ENCODE assay signal across 14 cellular contexts in the genomic region with DNA sequence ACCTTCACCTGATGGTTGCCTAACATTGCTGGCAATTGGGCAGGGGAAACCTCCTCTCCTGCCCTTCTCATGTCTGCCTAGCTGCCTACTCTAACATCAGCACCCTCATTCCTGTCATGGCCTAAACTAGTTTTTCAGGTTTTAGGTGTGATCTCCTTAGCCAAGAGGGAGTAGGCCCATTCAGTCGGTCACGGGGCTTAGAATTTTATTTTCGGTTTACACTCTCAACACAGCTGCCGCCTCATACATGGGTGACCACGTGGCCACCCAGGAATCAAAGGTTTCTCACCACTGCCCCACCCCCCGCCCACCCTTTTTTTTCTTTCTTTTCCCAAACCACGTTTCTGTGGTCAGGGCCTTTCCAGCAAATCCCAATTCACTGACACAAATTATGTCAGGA.
DNase-seq lines count a peak whose midpoint lies in the region; ATAC-seq and TF ChIP-seq lines count a peak whose summit lies in the region.
"Had no signal": no experiment of that assay in that cellular context is flagged by ENCODE, and none has a peak within 500 bp of the region (broad histone marks: within the 10 kb centered on the region; RNA-seq: fewer than 3 reads in every experiment).

No MANE protein-coding gene starts in this region.

- H3K4me1 Mint-ChIP-seq in activated T-cell treated with anti-CD3 and anti-CD28 coated beads, Interleukin-2, amount 50 U/mL, for 24 hours (ENCODE audit: low read depth) = peaks cover 4% of the 10 kb centered on the region
- H3K4me1 Mint-ChIP-seq in endothelial cell (ENCODE audit: unreplicated experiment) (no peaks in the 10 kb centered on the region), T-helper 17 cell (no peaks in the 10 kb centered on the region)

- H3K27ac ChIP-seq in C4-2B (peak overlapping the region; percentile 52), colonic mucosa (peak overlapping the region; percentile 68), mucosa of rectum (ENCODE audit: low read depth in 2 of 2, low read length in 2 of 2) (peak overlapping the region; percentile 90 to 94)
- H3K27ac ChIP-seq: brain microvascular endothelial cell had no signal

- H3K27me3 ChIP-seq in colonic mucosa = no peaks in the 10 kb centered on the region
- H3K27me3 ChIP-seq in mucosa of rectum (ENCODE audit: control insufficient read depth in 2 of 2, insufficient read depth in 2 of 2, low read length in 2 of 2) = no peaks in the 10 kb centered on the region
- H3K27me3 ChIP-seq: brain microvascular endothelial cell had no signal

- no peak overlapping the region for H3K4me3 ChIP-seq in colonic mucosa
- H3K4me3 ChIP-seq in mucosa of rectum (ENCODE audit: low read length in 2 of 2) = peak overlapping the region in 1 of 2 donors; percentile 31

- H3K9me3 Mint-ChIP-seq in activated T-cell treated with anti-CD3 and anti-CD28 coated beads, Interleukin-2, amount 50 U/mL, for 24 hours = peaks cover 4% of the 10 kb centered on the region
- H3K9me3 Mint-ChIP-seq in endothelial cell (ENCODE audit: unreplicated experiment) = peaks cover 3% of the 10 kb centered on the region

- DNase-seq in NCI-H2029 treated with DMSO at 0.1 percent for 48 hours (lab: John Stamatoyannopoulos, UW) (peak; percentile 94), colonic mucosa (peak; percentile 86), endothelial cell (ENCODE audit: low spot score) (no peak), T-helper 17 cell (no peak), NAMALWA (ENCODE audit: low spot score) (no peak)
- DNase-seq in activated T-cell treated with anti-CD3 and anti-CD28 coated beads, Interleukin-2, amount 50 U/mL, for 24 hours = no peak
- DNase-seq: brain microvascular endothelial cell; C1 segment of cervical spinal cord; foreskin fibroblast; midbrain; SHP77 treated with DMSO at 0.1 percent for 48 hours; stimulated activated naive CD4-positive, alpha-beta T cell had no signal

- H3K9ac ChIP-seq in colonic mucosa (ENCODE audit: low read depth in 2 of 2, low read length in 2 of 2) = peak overlapping the region in 1 of 2 donors; percentile 7
- peak overlapping the region in 1 of 2 donors; percentile 50 for H3K9ac ChIP-seq in mucosa of rectum (ENCODE audit: low read depth in 1 of 2, low read length in 2 of 2)

- ATAC-seq in T-helper 17 cell = no peak

- no peak overlapping the region for H3K4me3 Mint-ChIP-seq in activated T-cell treated with anti-CD3 and anti-CD28 coated beads, Interleukin-2, amount 50 U/mL, for 24 hours
- H3K4me3 Mint-ChIP-seq in endothelial cell (ENCODE audit: unreplicated experiment) = no peak overlapping the region
- H3K4me3 Mint-ChIP-seq in T-helper 17 cell = no peak overlapping the region

- no peak overlapping the region for H3K27ac Mint-ChIP-seq in activated T-cell treated with anti-CD3 and anti-CD28 coated beads, Interleukin-2, amount 50 U/mL, for 24 hours
- H3K27ac Mint-ChIP-seq in endothelial cell (ENCODE audit: unreplicated experiment) = no peak overlapping the region
- no peak overlapping the region for H3K27ac Mint-ChIP-seq in T-helper 17 cell

- no peaks in the 10 kb centered on the region for H3K27me3 Mint-ChIP-seq in activated T-cell treated with anti-CD3 and anti-CD28 coated beads, Interleukin-2, amount 50 U/mL, for 24 hours
- H3K27me3 Mint-ChIP-seq in endothelial cell (ENCODE audit: unreplicated experiment) (peaks cover under 1% of the 10 kb centered on the region), T-helper 17 cell (peaks cover 13% of the 10 kb centered on the region)

- no peaks in the 10 kb centered on the region for H3K9me3 ChIP-seq in colonic mucosa
- H3K9me3 ChIP-seq in mucosa of rectum (ENCODE audit: control insufficient read depth in 2 of 2, low read length in 2 of 2) = no peaks in the 10 kb centered on the region
- H3K9me3 ChIP-seq in T-helper 17 cell (ENCODE audit: control insufficient read depth, low read length, poor library complexity, severe bottlenecking) = peaks cover 3% of the 10 kb centered on the region

- intact Hi-C loops in colonic mucosa (cut with DNase I) = no loop called here

- H3K36me3 ChIP-seq in colonic mucosa (no peaks in the 10 kb centered on the region), mucosa of rectum (ENCODE audit: control insufficient read depth in 2 of 2, insufficient read depth in 2 of 2, low read length in 2 of 2) (no peaks in the 10 kb centered on the region)
- H3K36me3 ChIP-seq: brain microvascular endothelial cell had no signal

- peaks cover 5% of the 10 kb centered on the region for H3K4me1 ChIP-seq in colonic mucosa
- H3K4me1 ChIP-seq in mucosa of rectum (ENCODE audit: control insufficient read depth in 2 of 2, insufficient read depth in 2 of 2, low read length in 2 of 2) = peaks cover 13 to 18% of the 10 kb centered on the region in 2 donors

- TF ChIP-seq CTCF in C4-2B (conservative IDR thresholded peaks at IDR 0.05) (no peak), colonic mucosa (IDR thresholded peaks at IDR 0.05) (no peak), endothelial cell (IDR thresholded peaks at IDR 0.05; ENCODE audit: unreplicated experiment) (no peak)

- H3K36me3 Mint-ChIP-seq in activated T-cell treated with anti-CD3 and anti-CD28 coated beads, Interleukin-2, amount 50 U/mL, for 24 hours (ENCODE audit: low read depth) = peaks cover 2% of the 10 kb centered on the region
- H3K36me3 Mint-ChIP-seq in endothelial cell (ENCODE audit: low read depth, unreplicated experiment) = peaks cover 12% of the 10 kb centered on the region
- H3K36me3 Mint-ChIP-seq in T-helper 17 cell (ENCODE audit: low read depth) = no peaks in the 10 kb centered on the region

Comparison
In these comparisons a context has a peak if more than half of its experiments do, and no peak if none do; other contexts are left out.
1. DNase-seq: peak in NCI-H2029 treated with DMSO at 0.1 percent for 48 hours (single experiment) and colonic mucosa (single experiment); none in activated T-cell treated with anti-CD3 and anti-CD28 coated beads, Interleukin-2, amount 50 U/mL, for 24 hours (single experiment), endothelial cell (single experiment), T-helper 17 cell (0 of 3) and NAMALWA (single experiment).
2. Peak in every context shown above with its lines, with median percentiles within 50 percentile points of each other: H3K27ac ChIP-seq.